2 cellular contexts compared by ENCODE assay signal in genomic region chr19:42178791-42179500, GRCh38.
TF ChIP-seq lines count a peak whose summit lies in the region.

No MANE protein-coding gene starts in this region.

TF ChIP-seq in K562, 482 proteins besides CTCF, POLR2A, EP300 and RAD21 (continued from another document):
- TF ChIP-seq, protein P1, sequence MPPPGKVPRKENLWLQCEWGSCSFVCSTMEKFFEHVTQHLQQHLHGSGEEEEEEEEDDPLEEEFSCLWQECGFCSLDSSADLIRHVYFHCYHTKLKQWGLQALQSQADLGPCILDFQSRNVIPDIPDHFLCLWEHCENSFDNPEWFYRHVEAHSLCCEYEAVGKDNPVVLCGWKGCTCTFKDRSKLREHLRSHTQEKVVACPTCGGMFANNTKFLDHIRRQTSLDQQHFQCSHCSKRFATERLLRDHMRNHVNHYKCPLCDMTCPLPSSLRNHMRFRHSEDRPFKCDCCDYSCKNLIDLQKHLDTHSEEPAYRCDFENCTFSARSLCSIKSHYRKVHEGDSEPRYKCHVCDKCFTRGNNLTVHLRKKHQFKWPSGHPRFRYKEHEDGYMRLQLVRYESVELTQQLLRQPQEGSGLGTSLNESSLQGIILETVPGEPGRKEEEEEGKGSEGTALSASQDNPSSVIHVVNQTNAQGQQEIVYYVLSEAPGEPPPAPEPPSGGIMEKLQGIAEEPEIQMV (tag; conservative IDR thresholded peaks at IDR 0.05; ENCODE audit: low read depth), result no peak

TF ChIP-seq in neural cell, 6 proteins besides CTCF, POLR2A, EP300 and RAD21:
- TF ChIP-seq EZH2 (IDR thresholded peaks at IDR 0.05; ENCODE audit: borderline replicate concordance, insufficient read depth, low read length, poor library complexity, severe bottlenecking) (no peak), SMC3 (conservative IDR thresholded peaks at IDR 0.05; ENCODE audit: poor library complexity) (peak; percentile 24), TAF1 (IDR thresholded peaks at IDR 0.05; ENCODE audit: low read depth) (no peak)
- TF ChIP-seq, protein P2, sequence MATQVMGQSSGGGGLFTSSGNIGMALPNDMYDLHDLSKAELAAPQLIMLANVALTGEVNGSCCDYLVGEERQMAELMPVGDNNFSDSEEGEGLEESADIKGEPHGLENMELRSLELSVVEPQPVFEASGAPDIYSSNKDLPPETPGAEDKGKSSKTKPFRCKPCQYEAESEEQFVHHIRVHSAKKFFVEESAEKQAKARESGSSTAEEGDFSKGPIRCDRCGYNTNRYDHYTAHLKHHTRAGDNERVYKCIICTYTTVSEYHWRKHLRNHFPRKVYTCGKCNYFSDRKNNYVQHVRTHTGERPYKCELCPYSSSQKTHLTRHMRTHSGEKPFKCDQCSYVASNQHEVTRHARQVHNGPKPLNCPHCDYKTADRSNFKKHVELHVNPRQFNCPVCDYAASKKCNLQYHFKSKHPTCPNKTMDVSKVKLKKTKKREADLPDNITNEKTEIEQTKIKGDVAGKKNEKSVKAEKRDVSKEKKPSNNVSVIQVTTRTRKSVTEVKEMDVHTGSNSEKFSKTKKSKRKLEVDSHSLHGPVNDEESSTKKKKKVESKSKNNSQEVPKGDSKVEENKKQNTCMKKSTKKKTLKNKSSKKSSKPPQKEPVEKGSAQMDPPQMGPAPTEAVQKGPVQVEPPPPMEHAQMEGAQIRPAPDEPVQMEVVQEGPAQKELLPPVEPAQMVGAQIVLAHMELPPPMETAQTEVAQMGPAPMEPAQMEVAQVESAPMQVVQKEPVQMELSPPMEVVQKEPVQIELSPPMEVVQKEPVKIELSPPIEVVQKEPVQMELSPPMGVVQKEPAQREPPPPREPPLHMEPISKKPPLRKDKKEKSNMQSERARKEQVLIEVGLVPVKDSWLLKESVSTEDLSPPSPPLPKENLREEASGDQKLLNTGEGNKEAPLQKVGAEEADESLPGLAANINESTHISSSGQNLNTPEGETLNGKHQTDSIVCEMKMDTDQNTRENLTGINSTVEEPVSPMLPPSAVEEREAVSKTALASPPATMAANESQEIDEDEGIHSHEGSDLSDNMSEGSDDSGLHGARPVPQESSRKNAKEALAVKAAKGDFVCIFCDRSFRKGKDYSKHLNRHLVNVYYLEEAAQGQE (IDR thresholded peaks at IDR 0.05; ENCODE audit: borderline replicate concordance), result no peak
TF ChIP-seq in neural cell: peak in this region for 1.
